28 cellular contexts compared by ENCODE assay signal in genomic region chr10:109778993-109779392, GRCh38.
"Had no signal": no experiment of that assay in that cellular context is flagged by ENCODE, and none has a peak within 500 bp of the region (broad histone marks: within the 10 kb centered on the region; RNA-seq: fewer than 3 reads in every experiment).

No MANE protein-coding gene starts in this region.

- H3K4me2 ChIP-seq: neural progenitor cell had no signal

- H2AFZ ChIP-seq: neural progenitor cell, parathyroid adenoma had no signal

- H3K27ac ChIP-seq: neural progenitor cell, ovary, parathyroid adenoma, psoas muscle, right lobe of liver, sigmoid colon, stomach, thoracic aorta, thyroid gland, tibial nerve, upper lobe of left lung, vagina had no signal

- H3K9me3 ChIP-seq: ovary, psoas muscle, right lobe of liver, sigmoid colon, stomach, thoracic aorta, thyroid gland, tibial nerve, upper lobe of left lung, vagina had no signal

- DNase-seq: naive thymus-derived CD4-positive, alpha-beta T cell; natural killer cell; occipital lobe; ovary; posterior cingulate gyrus; psoas muscle; right cardiac atrium; right lobe of liver; sigmoid colon; small intestine; stimulated activated CD4-positive, alpha-beta T cell treated with anti-CD3 and anti-CD28 coated beads, Interleukin-15, amount 100 ng/mL, for 24 hours; stimulated activated CD4-positive, alpha-beta T cell treated with anti-CD3 and anti-CD28 coated beads, Interleukin-2, amount 100 ng/mL, for 24 hours; stimulated activated CD4-positive, alpha-beta T cell treated with anti-CD3 and anti-CD28 coated beads, Interleukin-2, amount 100 ng/mL, for 48 hours; stimulated activated CD4-positive, alpha-beta T cell treated with anti-CD3 and anti-CD28 coated beads, Interleukin-4, amount 100 ng/mL, for 24 hours; stimulated activated naive B cell treated with anti-CD40 and anti-IgM and Interleukin-4, amounts not matched to agents 10 μg/mL and 1 μg/mL and 100 μg/mL, for 72 hours; stimulated activated naive CD4-positive, alpha-beta T cell treated with Interleukin-2 at 50 U/mL for 16 hours; stomach; thyroid gland; trophoblast cell had no signal

- H3K4me3 ChIP-seq: neural progenitor cell, ovary, psoas muscle, right lobe of liver, sigmoid colon, stomach, thoracic aorta, thyroid gland, tibial nerve, upper lobe of left lung, vagina had no signal

- H3K4me1 Mint-ChIP-seq: naive thymus-derived CD4-positive, alpha-beta T cell; natural killer cell; nephron; neural progenitor cell; stimulated activated naive B cell treated with anti-CD40 and anti-IgM and Interleukin-4, amounts not matched to agents 10 μg/mL and 1 μg/mL and 100 μg/mL, for 72 hours had no signal

- H3K9ac ChIP-seq: neural progenitor cell, parathyroid adenoma had no signal

- H3K36me3 ChIP-seq: neural progenitor cell, ovary, right lobe of liver, sigmoid colon, stomach, thoracic aorta, thyroid gland, tibial nerve, upper lobe of left lung, vagina had no signal

- H3K27me3 Mint-ChIP-seq: progenitor cell of endocrine pancreas had no signal

- H3K79me2 ChIP-seq: parathyroid adenoma had no signal

- H3K4me3 Mint-ChIP-seq: naive thymus-derived CD4-positive, alpha-beta T cell; natural killer cell; nephron; neural progenitor cell; stimulated activated naive B cell treated with anti-CD40 and anti-IgM and Interleukin-4, amounts not matched to agents 10 μg/mL and 1 μg/mL and 100 μg/mL, for 72 hours; stimulated activated naive CD8-positive, alpha-beta T cell treated with anti-CD3 and anti-CD28 coated beads, Interleukin-15, Interleukin-2, amounts not matched to agents 100 ng/mL and 50 ng/mL, for 24 hours had no signal

- H3K9me3 Mint-ChIP-seq: naive thymus-derived CD4-positive, alpha-beta T cell; natural killer cell; nephron; neural progenitor cell; stimulated activated naive B cell treated with anti-CD40 and anti-IgM and Interleukin-4, amounts not matched to agents 10 μg/mL and 1 μg/mL and 100 μg/mL, for 72 hours; stimulated activated naive CD8-positive, alpha-beta T cell treated with anti-CD3 and anti-CD28 coated beads, Interleukin-15, Interleukin-2, amounts not matched to agents 100 ng/mL and 50 ng/mL, for 24 hours had no signal

- H3K27me3 ChIP-seq: neural progenitor cell, ovary, right lobe of liver, sigmoid colon, thyroid gland, tibial nerve, upper lobe of left lung, vagina had no signal

- ATAC-seq: naive thymus-derived CD4-positive, alpha-beta T cell; natural killer cell; psoas muscle; right cardiac atrium; right lobe of liver; stimulated activated naive B cell treated with anti-CD40 and anti-IgM and Interleukin-4, amounts not matched to agents 10 μg/mL and 1 μg/mL and 100 μg/mL, for 72 hours had no signal

- H3K27ac Mint-ChIP-seq: naive thymus-derived CD4-positive, alpha-beta T cell; natural killer cell; nephron; neural progenitor cell; progenitor cell of endocrine pancreas; stimulated activated naive B cell treated with anti-CD40 and anti-IgM and Interleukin-4, amounts not matched to agents 10 μg/mL and 1 μg/mL and 100 μg/mL, for 72 hours; stimulated activated naive CD8-positive, alpha-beta T cell treated with anti-CD3 and anti-CD28 coated beads, Interleukin-15, Interleukin-2, amounts not matched to agents 100 ng/mL and 50 ng/mL, for 24 hours had no signal

- H3K36me3 Mint-ChIP-seq: naive thymus-derived CD4-positive, alpha-beta T cell; natural killer cell; neural progenitor cell; stimulated activated naive B cell treated with anti-CD40 and anti-IgM and Interleukin-4, amounts not matched to agents 10 μg/mL and 1 μg/mL and 100 μg/mL, for 72 hours had no signal

- H3K4me1 ChIP-seq: parathyroid adenoma, psoas muscle, right lobe of liver, sigmoid colon, stomach, thyroid gland, tibial nerve, upper lobe of left lung, vagina had no signal
